Comparison of ENCODE assay signal across 16 cellular contexts in the genomic region with DNA sequence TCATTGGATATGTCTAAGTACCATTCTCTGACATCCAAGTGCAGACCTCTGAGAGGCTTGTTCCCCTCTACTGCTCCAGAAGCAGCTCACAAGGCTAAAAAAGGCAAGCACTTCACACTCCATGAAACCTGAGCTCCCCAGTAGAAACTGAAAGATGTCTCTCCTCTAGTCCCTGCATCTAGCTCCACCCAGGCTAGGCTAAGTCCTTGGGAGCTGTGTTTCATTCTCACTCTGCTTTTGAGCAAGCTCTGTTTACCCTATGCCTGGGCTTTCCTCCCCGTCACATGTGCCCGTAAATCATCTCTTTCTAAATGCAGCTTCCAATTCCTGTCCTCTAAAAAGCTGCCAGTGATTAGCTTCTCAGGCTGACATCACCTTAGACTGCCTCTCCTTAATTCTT.
DNase-seq lines count a peak whose midpoint lies in the region; ATAC-seq lines count a peak whose summit lies in the region.
"Had no signal": no experiment of that assay in that cellular context is flagged by ENCODE, and none has a peak within 500 bp of the region (broad histone marks: within the 10 kb centered on the region; RNA-seq: fewer than 3 reads in every experiment).

No MANE protein-coding gene starts in this region.

- DNase-seq in DMS 273 (lab: John Stamatoyannopoulos, UW; ENCODE audit: unreplicated experiment) (peak; percentile 23), DMS 273 treated with DMSO at 0.1 percent for 48 hours (lab: John Stamatoyannopoulos, UW) (no peak), NCI-H1436 treated with DMSO at 0.1 percent for 48 hours (lab: John Stamatoyannopoulos, UW) (peak; percentile 11), pons (ENCODE audit: low spot score) (peak; percentile 24), T1000 (lab: John Stamatoyannopoulos, UW) (no peak)
- DNase-seq in activated effector memory CD4-positive, alpha-beta T cell treated with anti-CD3 and anti-CD28 coated beads, Interleukin-2, amount 50 U/mL, for 16 hours = no peak
- DNase-seq: activated T-cell treated with anti-CD3 and anti-CD28 coated beads, Interleukin-2, amount 50 U/mL, for 24 hours; aorta; heart left ventricle; NCI-H526; trophoblast cell had no signal

- peak overlapping the region; percentile 53 for H3K27ac ChIP-seq in angular gyrus (ENCODE audit: low read depth, low read length)
- H3K27ac ChIP-seq: 22Rv1, heart left ventricle, SJSA1 had no signal

- ATAC-seq in HG03342 (IDR thresholded peaks at IDR 0.05; ENCODE audit: unreplicated experiment) = no peak
- ATAC-seq: activated CD4-positive, CD25-positive, alpha-beta regulatory T cell treated with anti-CD3 and anti-CD28 coated beads, Interleukin-2, amount 50 U/mL, for 24 hours; heart left ventricle had no signal

Comparison
In these comparisons a context has a peak if more than half of its experiments do, and no peak if none do; other contexts are left out.
1. DNase-seq: peak in DMS 273 (single experiment), NCI-H1436 treated with DMSO at 0.1 percent for 48 hours (single experiment) and pons (single experiment); none in DMS 273 treated with DMSO at 0.1 percent for 48 hours (single experiment), activated effector memory CD4-positive, alpha-beta T cell treated with anti-CD3 and anti-CD28 coated beads, Interleukin-2, amount 50 U/mL, for 16 hours (single experiment) and T1000 (single experiment).